Comparison of ENCODE assay signal across 8 cellular contexts in genomic region chr14:23120405-23121251, GRCh38. TPM values are rescaled to one million over a fixed set of nuclear protein-coding genes. Genes with fewer than 3 reads are reported as not detected.
DNase-seq lines count a peak whose midpoint lies in the region; ATAC-seq and TF ChIP-seq lines count a peak whose summit lies in the region.

No MANE protein-coding gene starts in this region.

- H3K36me3 ChIP-seq in OCI-LY1 (ENCODE audit: insufficient read depth, low read length) (no peaks in the 10 kb centered on the region), endodermal cell (ENCODE audit: control insufficient read depth, insufficient read depth, low read length) (no peaks in the 10 kb centered on the region)

- H3K27me3 ChIP-seq in OCI-LY1 (ENCODE audit: insufficient read depth, low read length) = no peaks in the 10 kb centered on the region
- no peaks in the 10 kb centered on the region for H3K27me3 ChIP-seq in endodermal cell (ENCODE audit: control insufficient read depth, insufficient read depth, low read length, poor library complexity, severe bottlenecking)

- TF ChIP-seq CTCF in OCI-LY1 (IDR thresholded peaks at IDR 0.05; ENCODE audit: low read length) (peak; percentile 100), endodermal cell (conservative IDR thresholded peaks at IDR 0.05) (peak; percentile 100), mesothelial cell of epicardium (IDR thresholded peaks at IDR 0.05; ENCODE audit: unreplicated experiment) (peak; percentile 100)

- peak; percentile 65 for ATAC-seq in GM21423 (IDR thresholded peaks at IDR 0.05; ENCODE audit: unreplicated experiment)

- H3K4me1 ChIP-seq in OCI-LY1 (ENCODE audit: insufficient read depth, low read length, severe bottlenecking) = peaks cover 24% of the 10 kb centered on the region
- peaks cover 12% of the 10 kb centered on the region for H3K4me1 ChIP-seq in endodermal cell (ENCODE audit: control insufficient read depth, insufficient read depth, low read length)

- no peaks in the 10 kb centered on the region for H4K20me1 ChIP-seq in OCI-LY1 (ENCODE audit: insufficient read depth, low read length)

- peak overlapping the region; percentile 11; the same call in 1 of the 2 replicates for H3K9ac ChIP-seq in OCI-LY1 (ENCODE audit: low read length)
- H3K9ac ChIP-seq in endodermal cell (ENCODE audit: extremely low read depth, low read length, poor library complexity, severe bottlenecking) = no peak overlapping the region

- H3K79me2 ChIP-seq in OCI-LY1 (ENCODE audit: insufficient read depth, low read length) = no peaks in the 10 kb centered on the region

- H3K9me2 ChIP-seq in OCI-LY1 (ENCODE audit: low read depth, low read length) = no peaks in the 10 kb centered on the region

- 16 to 22% methylated on average over 8 to 9 of the region's 9 CpGs for WGBS in endodermal cell (ENCODE audit: insufficient coverage in 1 of 2, insufficient read length in 1 of 2), 2 experiments

- no peaks in the 10 kb centered on the region for H3K36me3 Mint-ChIP-seq in endodermal cell (ENCODE audit: low read depth)
- peaks cover 2% of the 10 kb centered on the region for H3K36me3 Mint-ChIP-seq in mesothelial cell of epicardium

- H3K9me3 Mint-ChIP-seq in endodermal cell (no peaks in the 10 kb centered on the region), mesothelial cell of epicardium (no peaks in the 10 kb centered on the region)

- H3K27ac Mint-ChIP-seq in endodermal cell = peak overlapping the region; percentile 58
- H3K27ac Mint-ChIP-seq in mesothelial cell of epicardium = peak overlapping the region; percentile 9

- H3K4me3 Mint-ChIP-seq in endodermal cell = no peak overlapping the region
- no peak overlapping the region for H3K4me3 Mint-ChIP-seq in mesothelial cell of epicardium

- in situ Hi-C loops in KBM-7 (cut with MboI; ENCODE audit: low pct_unique_long_range_greater_than_20kb, low sequenced_read_pairs) = no loop called here

- H3K4me1 Mint-ChIP-seq in endodermal cell = peaks cover 48% of the 10 kb centered on the region
- peaks cover 17% of the 10 kb centered on the region for H3K4me1 Mint-ChIP-seq in mesothelial cell of epicardium

- H3K27me3 Mint-ChIP-seq in endodermal cell (ENCODE audit: insufficient read depth) (peaks cover 6% of the 10 kb centered on the region), mesothelial cell of epicardium (ENCODE audit: low read depth) (no peaks in the 10 kb centered on the region)

- H3K9me3 ChIP-seq in OCI-LY1 (ENCODE audit: low read length) (no peaks in the 10 kb centered on the region), endodermal cell (ENCODE audit: control insufficient read depth, low read length) (no peaks in the 10 kb centered on the region)

- peak overlapping the region; percentile 55 for H3K4me2 ChIP-seq in OCI-LY1 (ENCODE audit: low read length)

- DNase-seq in CMK (ENCODE audit: low read depth) (peak; percentile 68), KBM-7 (peak; percentile 90), endodermal cell (peak; percentile 96), mesothelial cell of epicardium (ENCODE audit: low spot score in 2 of 2, unreplicated experiment in 2 of 2) (peak; percentile 76 to 90)
- DNase-seq in activated CD8-positive, alpha-beta memory T cell treated with anti-CD3 and anti-CD28 coated beads, Interleukin-2, amount 50 U/mL, for 4 hours = peak; percentile 74
- peak; percentile 65 to 76 for DNase-seq in stimulated activated CD8-positive, alpha-beta memory T cell treated with anti-CD3 and anti-CD28 coated beads, Interleukin-2, amount 100 ng/mL, for 48 hours (ENCODE audit: low read depth in 2 of 2)

- H2AFZ ChIP-seq in OCI-LY1 (ENCODE audit: low read length) = peak overlapping the region; percentile 54; the same call in 1 of the 2 replicates

- H3K27ac ChIP-seq in OCI-LY1 (ENCODE audit: low read depth, low read length, poor library complexity, severe bottlenecking) = peak overlapping the region; percentile 67
- no peak overlapping the region for H3K27ac ChIP-seq in endodermal cell (ENCODE audit: low read depth, low read length)

- H3K4me3 ChIP-seq in OCI-LY1 (ENCODE audit: low read depth, low read length, poor library complexity, severe bottlenecking) = peak overlapping the region; percentile 17
- H3K4me3 ChIP-seq in endodermal cell (ENCODE audit: low read length) = no peak overlapping the region

- no peaks in the 10 kb centered on the region for H3F3A ChIP-seq in OCI-LY1 (ENCODE audit: insufficient read depth, low read length)

RNA-seq across cellular contexts. Expression of gene CEBPE, which starts 1.6 kb away (rescaled TPM):
- total RNA-seq in endodermal cell (not detected), mesothelial cell of epicardium (not detected in 3 replicates)
- not detected for polyA plus RNA-seq in endodermal cell (2013, experiment 1 of 2)
- not detected for polyA plus RNA-seq in endodermal cell (2013, experiment 2 of 2)

RNA-seq across cellular contexts. Expression of gene CIROP, which starts 15.8 kb away (rescaled TPM):
- 1 to 10 TPM in 1 of 2 donors, under 1 TPM in 1; 0.64 to 1.4 TPM for total RNA-seq in endodermal cell
- not detected for polyA plus RNA-seq in endodermal cell (2013, experiment 1 of 2)
- polyA plus RNA-seq in endodermal cell (2013, experiment 2 of 2) = not detected
- not detected in 3 replicates for total RNA-seq in mesothelial cell of epicardium

RNA-seq across cellular contexts. Expression of gene C14orf119, which starts 25.3 kb away (rescaled TPM):
- total RNA-seq in endodermal cell = 10 to 100 TPM; 76.7 to 82.9 TPM
- polyA plus RNA-seq in endodermal cell (2013, experiment 1 of 2) = 61.4 TPM
- polyA plus RNA-seq in endodermal cell (2013, experiment 2 of 2) = 63.7 TPM
- total RNA-seq in mesothelial cell of epicardium = 43.2 to 48.5 TPM (median 45.6 TPM) in 3 replicates

RNA-seq across cellular contexts. Expression of gene ACIN1, which starts 25.7 kb away (rescaled TPM):
- total RNA-seq in endodermal cell (100 to 1,000 TPM; 314 to 367 TPM), mesothelial cell of epicardium (372 to 401 TPM (median 374 TPM) in 3 replicates)
- 253 TPM for polyA plus RNA-seq in endodermal cell (2013, experiment 1 of 2)
- 214 TPM for polyA plus RNA-seq in endodermal cell (2013, experiment 2 of 2)
